4 cellular contexts compared by ENCODE assay signal in genomic region chr18:48093104-48093503, GRCh38.
"Had no signal": no experiment of that assay in that cellular context is flagged by ENCODE, and none has a peak within 500 bp of the region (broad histone marks: within the 10 kb centered on the region; RNA-seq: fewer than 3 reads in every experiment).

No MANE protein-coding gene starts in this region.

- H3K4me2 ChIP-seq: GM23338 had no signal

- H2AFZ ChIP-seq: GM23338 had no signal

- H3K27ac Mint-ChIP-seq: GM23338, H9 had no signal

- H3K4me3 ChIP-seq: GM23338 had no signal

- DNase-seq: H9, HCEC 1CT, IMR-90 had no signal

- H3K4me3 Mint-ChIP-seq: GM23338, H9 had no signal

- ATAC-seq: GM23338 had no signal

- H3K4me1 Mint-ChIP-seq: GM23338 had no signal

- H3K9me3 Mint-ChIP-seq: GM23338, H9 had no signal
